10 cellular contexts compared by ENCODE assay signal in the genomic region with DNA sequence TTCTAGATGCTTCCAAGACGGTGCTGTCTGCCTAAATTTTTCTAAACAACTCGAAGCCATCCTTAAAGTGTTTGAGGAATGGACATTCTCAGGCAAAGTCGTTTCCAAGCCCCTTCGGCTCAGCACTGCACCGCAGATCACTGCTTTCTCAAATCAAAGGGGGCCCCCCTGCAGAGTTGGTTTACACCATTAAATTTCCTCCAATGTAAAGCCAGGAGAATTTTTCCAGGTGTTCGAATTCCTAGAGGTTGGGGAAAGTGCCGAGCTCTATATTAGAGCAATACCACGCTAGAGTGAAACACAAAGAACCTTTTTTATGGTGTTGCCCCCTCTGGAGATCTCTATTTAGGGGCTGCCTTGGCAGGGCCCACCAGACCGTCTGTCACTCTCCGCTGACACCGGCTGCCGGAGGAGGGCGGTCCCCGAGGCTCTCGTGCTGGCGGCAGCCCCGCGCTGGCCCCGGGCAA.
A peak's percentile ranks its signal among the peaks of the same experiment; 100 is the strongest.
DNase-seq lines count a peak whose midpoint lies in the region; ATAC-seq and TF ChIP-seq lines count a peak whose summit lies in the region.
"Had no signal": no experiment of that assay in that cellular context is flagged by ENCODE, and none has a peak within 500 bp of the region (broad histone marks: within the 10 kb centered on the region; RNA-seq: fewer than 3 reads in every experiment).

No MANE protein-coding gene starts in this region.

- H3K36me3 ChIP-seq in mammary epithelial cell (ENCODE audit: insufficient read depth, low read length), result no peaks in the 10 kb centered on the region
- no peaks in the 10 kb centered on the region for H3K36me3 ChIP-seq in smooth muscle cell (ENCODE audit: low read depth)

- no peak overlapping the region for H3K27ac ChIP-seq in mammary epithelial cell (ENCODE audit: insufficient read depth, low read depth, low read length)
- no peak overlapping the region for H3K27ac ChIP-seq in smooth muscle cell (ENCODE audit: low read depth)

- no TSS peak for BruUV-seq in mammary epithelial cell (replicated peaks; lab: Mats Ljungman, UMichigan)

- no peaks in the 10 kb centered on the region for H3F3A ChIP-seq in smooth muscle cell (ENCODE audit: low read depth)

- H3K4me3 ChIP-seq in mammary epithelial cell (replicated peaks in 1 of 3; ENCODE audit: insufficient read depth in 1 of 3, low read depth in 2 of 3, low read length in 3 of 3), result peak overlapping the region; percentile 9 to 24 (median 23)
- H3K4me3 ChIP-seq in smooth muscle cell, result peak overlapping the region; percentile 49

- no peaks in the 10 kb centered on the region for H3K27me3 ChIP-seq in mammary epithelial cell (ENCODE audit: insufficient read depth, low read length)
- H3K27me3 ChIP-seq in smooth muscle cell (ENCODE audit: low read depth), result peaks cover 30% of the 10 kb centered on the region

- dilution Hi-C loops in mammary epithelial cell (cut with HindIII; ENCODE audit: low sequenced_read_pairs), result no loop called here

- TF ChIP-seq CTCF in mammary epithelial cell (conservative IDR thresholded peaks at IDR 0.05 in 1 of 2, IDR thresholded peaks at IDR 0.05 in 1 of 2; ENCODE audit: extremely low read depth in 1 of 2, insufficient read depth in 1 of 2, low read depth in 1 of 2, low read length in 2 of 2), result no peak
- TF ChIP-seq CTCF in smooth muscle cell (IDR thresholded peaks at IDR 0.05; ENCODE audit: borderline replicate concordance, insufficient read depth, poor library complexity, severe bottlenecking), result no peak

- H3K9me3 ChIP-seq in mammary epithelial cell (replicated peaks; ENCODE audit: insufficient read depth, low read length) (no peaks in the 10 kb centered on the region), smooth muscle cell (replicated peaks; ENCODE audit: low read depth) (no peaks in the 10 kb centered on the region)

- ATAC-seq in HG03354 (IDR thresholded peaks at IDR 0.05; ENCODE audit: poor library complexity, severe bottlenecking, unreplicated experiment) (peak; percentile 40), left colon (peak; percentile 38)

- DNase-seq in mammary epithelial cell (no peak), left colon (no peak), smooth muscle cell (lab: John Stamatoyannopoulos, UW; ENCODE audit: unreplicated experiment) (no peak), NCI-H2081 treated with DMSO at 0.1 percent for 48 hours (lab: John Stamatoyannopoulos, UW) (no peak), amniotic stem cell (lab: John Stamatoyannopoulos, UW) (no peak), globus pallidus (ENCODE audit: low spot score) (no peak), kidney glomerular epithelial cell (lab: John Stamatoyannopoulos, UW) (no peak)
- DNase-seq: activated effector memory CD4-positive, alpha-beta T cell treated with Interleukin-2 at 50 U/mL for 16 hours; Karpas-422 had no signal

- H3K9ac ChIP-seq in mammary epithelial cell (ENCODE audit: insufficient read depth, low read length), result no peak overlapping the region
- peak overlapping the region; percentile 12 for H3K9ac ChIP-seq in smooth muscle cell (ENCODE audit: low read depth)

- H3K4me1 ChIP-seq in mammary epithelial cell (ENCODE audit: insufficient read depth, low read length), result peaks cover 11% of the 10 kb centered on the region
- H3K4me1 ChIP-seq in smooth muscle cell (ENCODE audit: low read depth), result peaks cover 29% of the 10 kb centered on the region

- peak overlapping the region; percentile 83 for H3K4me2 ChIP-seq in mammary epithelial cell (ENCODE audit: insufficient read depth, low read depth, low read length)
- H3K4me2 ChIP-seq in smooth muscle cell, result peak overlapping the region; percentile 94

- CTCF ChIA-PET in mammary epithelial cell (lab: Charles Lee; ENCODE audit: low non-redundant PET), result no interaction called here

- intact Hi-C loops in mammary epithelial cell (cut with micrococcal nuclease) (no loop called here), left colon (cut with DNase I, micrococcal nuclease) (no loop called here)

- H3K79me2 ChIP-seq in mammary epithelial cell (ENCODE audit: insufficient read depth, low read length) (no peaks in the 10 kb centered on the region), smooth muscle cell (ENCODE audit: low read depth) (no peaks in the 10 kb centered on the region)

- in situ Hi-C loops in mammary epithelial cell (cut with MboI; ENCODE audit: low sequenced_read_pairs in 2 of 2), result no loop called here

- H2AFZ ChIP-seq in mammary epithelial cell (ENCODE audit: low read depth, low read length) (peak overlapping the region; percentile 90), smooth muscle cell (ENCODE audit: low read depth) (peak overlapping the region; percentile 83)

- H4K20me1 ChIP-seq in mammary epithelial cell (ENCODE audit: insufficient read depth, low read length) (no peaks in the 10 kb centered on the region), smooth muscle cell (ENCODE audit: low read depth) (no peaks in the 10 kb centered on the region)

- 34% methylated on average over 15 of the region's 19 CpGs for WGBS in mammary epithelial cell (ENCODE audit: low coverage, missing lambda C conversion rate)
- 12% methylated on average over 19 of the region's 19 CpGs for WGBS in smooth muscle cell (ENCODE audit: low lambda C conversion rate)
